In genomic region chr1:119409731-119410130, GRCh38 we compare ENCODE assay signal across 30 cellular contexts. TPM values are rescaled to one million over a fixed set of nuclear protein-coding genes. Genes with fewer than 3 reads are reported as not detected.
DNase-seq lines count a peak whose midpoint lies in the region; ATAC-seq and TF ChIP-seq lines count a peak whose summit lies in the region.
"Had no signal": no experiment of that assay in that cellular context is flagged by ENCODE, and none has a peak within 500 bp of the region (broad histone marks: within the 10 kb centered on the region; RNA-seq: fewer than 3 reads in every experiment).

No MANE protein-coding gene starts in this region.

- H2BK120ac ChIP-seq in H9 (ENCODE audit: low read depth, low read length, poor library complexity, severe bottlenecking): no peak overlapping the region

- H2BK20ac ChIP-seq in H9 (ENCODE audit: low read depth, low read length, poor library complexity, severe bottlenecking): no peak overlapping the region

- H2BK12ac ChIP-seq in H9 (ENCODE audit: insufficient read length, low read depth, low read length): no peak overlapping the region

- H3K4me1 ChIP-seq in adipocyte (ENCODE audit: control insufficient read depth, insufficient read depth, low read length) (peaks cover 7% of the 10 kb centered on the region), H9 (ENCODE audit: insufficient read depth, low read length) (no peaks in the 10 kb centered on the region)
- H3K4me1 ChIP-seq: ascending aorta, gastrocnemius medialis, Peyer's patch had no signal

- H4K91ac ChIP-seq in H9 (ENCODE audit: insufficient read length, low read depth, low read length): no peak overlapping the region

- H3K36me3 ChIP-seq in adipocyte (ENCODE audit: control insufficient read depth, insufficient read depth, low read length, severe bottlenecking): no peaks in the 10 kb centered on the region
- H3K36me3 ChIP-seq: ascending aorta, gastrocnemius medialis, Peyer's patch, thoracic aorta had no signal

- no peaks in the 10 kb centered on the region for H3K23me2 ChIP-seq in H9 (ENCODE audit: insufficient read length, low read depth, low read length, poor library complexity, severe bottlenecking)

- H4K8ac ChIP-seq in H9 (replicated peaks; ENCODE audit: insufficient read length, low read depth, low read length): no peak overlapping the region

- no peaks in the 10 kb centered on the region for H4K20me1 ChIP-seq in H9 (ENCODE audit: control insufficient read depth, insufficient read depth, insufficient read length)

- H3K14ac ChIP-seq in H9 (ENCODE audit: insufficient read depth, low read length): no peak overlapping the region

- H2BK5ac ChIP-seq in H9 (ENCODE audit: insufficient read length, low read length): no peak overlapping the region

- H3K9me3 ChIP-seq in adipocyte (ENCODE audit: control insufficient read depth, low read length) (peaks cover 18% of the 10 kb centered on the region), H9 (ENCODE audit: control insufficient read depth, low read depth, low read length) (no peaks in the 10 kb centered on the region)
- H3K9me3 ChIP-seq: ascending aorta, gastrocnemius medialis, thoracic aorta had no signal

- no peak overlapping the region for H2AFZ ChIP-seq in H9 (ENCODE audit: low read length)

- no peaks in the 10 kb centered on the region for H3K79me1 ChIP-seq in H9 (ENCODE audit: insufficient read depth, low read depth, low read length, poor library complexity, severe bottlenecking)

- no peak overlapping the region for H3K4ac ChIP-seq in H9 (ENCODE audit: low read depth, low read length)

- no peak for TF ChIP-seq CTCF in AG10803 (conservative IDR thresholded peaks at IDR 0.05; ENCODE audit: low read length)
- no peak for TF ChIP-seq CTCF in fibroblast of mammary gland (conservative IDR thresholded peaks at IDR 0.05; ENCODE audit: control insufficient read depth, insufficient read depth, low read depth, low read length)
- no peak for TF ChIP-seq CTCF in H9 (conservative IDR thresholded peaks at IDR 0.05)

- H3K4me2 ChIP-seq in H9 (ENCODE audit: insufficient read depth, insufficient read length, low read length): no peak overlapping the region

- no peak overlapping the region for H3K23ac ChIP-seq in H9 (ENCODE audit: insufficient read length, low read depth, low read length)

- no peak overlapping the region for H3K4me3 ChIP-seq in AG10803 (ENCODE audit: low read length)
- no peak overlapping the region for H3K4me3 ChIP-seq in adipocyte (ENCODE audit: low read length)
- H3K4me3 ChIP-seq in fibroblast of mammary gland (ENCODE audit: control insufficient read depth, low read depth, low read length): no peak overlapping the region
- H3K4me3 ChIP-seq: ascending aorta, gastrocnemius medialis, Peyer's patch, thoracic aorta had no signal

- H2AK5ac ChIP-seq in H9 (ENCODE audit: insufficient read length, low read length): no peak overlapping the region

- H3K56ac ChIP-seq in H9 (ENCODE audit: insufficient read length, low read depth, low read length): no peak overlapping the region

- no peak overlapping the region for H4K5ac ChIP-seq in H9 (ENCODE audit: insufficient read length, low read depth, low read length)

- no peak for ATAC-seq in HG03280 (IDR thresholded peaks at IDR 0.05; ENCODE audit: unreplicated experiment)
- ATAC-seq: gastrocnemius medialis, left ventricle myocardium superior, natural killer cell, WTC11 had no signal

- no peak overlapping the region for H3K18ac ChIP-seq in H9 (ENCODE audit: insufficient read length, low read depth, low read length)

- H3K4me3 Mint-ChIP-seq in H9: no peak overlapping the region
- H3K4me3 Mint-ChIP-seq: mesothelial cell of epicardium, natural killer cell, WTC11 had no signal

- no peak overlapping the region for H2BK15ac ChIP-seq in H9 (ENCODE audit: low read depth, low read length)

- H3K4me1 Mint-ChIP-seq in H9: no peaks in the 10 kb centered on the region
- H3K4me1 Mint-ChIP-seq: mesothelial cell of epicardium, natural killer cell, WTC11 had no signal

- H3K27ac ChIP-seq in H9 (ENCODE audit: insufficient read length, low read depth, low read length): no peak overlapping the region
- H3K27ac ChIP-seq: ascending aorta, gastrocnemius medialis, Peyer's patch, thoracic aorta had no signal

- peaks cover 0 to 7% of the 10 kb centered on the region in 2 experiments; a peak in 3 of 5 replicates for H3K9me3 Mint-ChIP-seq in H9

- H3K27ac Mint-ChIP-seq in H9: no peak overlapping the region
- H3K27ac Mint-ChIP-seq: mesothelial cell of epicardium, natural killer cell, WTC11 had no signal

- DNase-seq in AG10803 (ENCODE audit: low read depth) (peak; percentile 72), GM04504 (ENCODE audit: low read depth) (peak; percentile 36), adipocyte (ENCODE audit: low read depth) (peak; percentile 3), fibroblast of mammary gland (ENCODE audit: low read depth) (peak; percentile 31), H9 (no peak), occipital lobe (lab: John Stamatoyannopoulos, UW) (no peak)
- DNase-seq in stimulated activated CD4-positive, alpha-beta T cell treated with anti-CD3 and anti-CD28 coated beads, Interleukin-12 subunit alpha, Interleukin-12 subunit beta, amount 100 ng/mL, for 4 hours: no peak
- DNase-seq: activated CD4-positive, alpha-beta T cell treated with anti-CD3 and anti-CD28 coated beads, Interleukin-2, amount 50 U/mL, for 4 hours; activated naive CD4-positive, alpha-beta T cell treated with anti-CD3 and anti-CD28 coated beads, Interleukin-2, amount 50 U/mL, for 16 hours; C1 segment of cervical spinal cord; Calu3; cerebellar nuclear complex; gastrocnemius medialis; hypothalamus; left ventricle myocardium superior; natural killer cell; NCI-H1436; NCI-H510A; Peyer's patch; SIG-M5; stimulated activated CD4-positive, alpha-beta T cell treated with anti-CD3 and anti-CD28 coated beads, Interleukin-4, amount 100 ng/mL, for 24 hours; stimulated activated naive CD4-positive, alpha-beta T cell treated with Interleukin-2 at 50 U/mL for 16 hours; SW 1271; T1000 had no signal

- H3K36me3 Mint-ChIP-seq in H9 (ENCODE audit: insufficient read depth in 1 of 3, low read depth in 3 of 3): no peaks in the 10 kb centered on the region; a peak in 1 of 7 replicates
- H3K36me3 Mint-ChIP-seq: mesothelial cell of epicardium, natural killer cell, WTC11 had no signal

- no peak overlapping the region for H3K9ac ChIP-seq in adipocyte (ENCODE audit: low read length)
- H3K9ac ChIP-seq in H9 (ENCODE audit: extremely low read depth, insufficient read length, low read length): no peak overlapping the region

- H3K27me3 ChIP-seq in adipocyte (replicated peaks; ENCODE audit: control insufficient read depth, insufficient read depth, low read length) (no peaks in the 10 kb centered on the region), H9 (ENCODE audit: insufficient read depth, low read length) (no peaks in the 10 kb centered on the region)
- H3K27me3 ChIP-seq: ascending aorta, gastrocnemius medialis, Peyer's patch had no signal

- H3K79me2 ChIP-seq in H9 (ENCODE audit: insufficient read depth, low read length): no peaks in the 10 kb centered on the region

- H3K27me3 Mint-ChIP-seq in H9 (ENCODE audit: low read depth): peaks cover 13% of the 10 kb centered on the region

- no peak overlapping the region for H3T11ph ChIP-seq in H9 (ENCODE audit: low read length)

RNA-seq across cellular contexts. Expression of gene HSD3B2, which starts 5.2 kb away (rescaled TPM):
- total RNA-seq in H9 (2021) (not detected in 2 replicates), occipital lobe (not detected)
- total RNA-seq: Calu3, left ventricle myocardium superior, natural killer cell, osteocyte, thoracic aorta had no signal

RNA-seq across cellular contexts. Expression of gene HAO2, which starts 41.1 kb away (rescaled TPM):
- total RNA-seq in H9 (2021) (0.13 and 0.61 TPM in 2 replicates), occipital lobe (not detected)
- total RNA-seq: ascending aorta, Calu3, left ventricle myocardium superior, mesothelial cell of epicardium, natural killer cell, osteocyte, thoracic aorta had no signal

Comparison
In these comparisons a context has a peak if more than half of its experiments do, and no peak if none do; other contexts are left out.
1. DNase-seq: peak in AG10803 (single experiment), GM04504 (single experiment), adipocyte (single experiment) and fibroblast of mammary gland (single experiment); none in H9 (single experiment), occipital lobe (single experiment) and stimulated activated CD4-positive, alpha-beta T cell treated with anti-CD3 and anti-CD28 coated beads, Interleukin-12 subunit alpha, Interleukin-12 subunit beta, amount 100 ng/mL, for 4 hours (single experiment).